Comparison of ENCODE assay signal across 22 cellular contexts in genomic region chr1:81264976-81265375, GRCh38.
"Had no signal": no experiment of that assay in that cellular context is flagged by ENCODE, and none has a peak within 500 bp of the region (broad histone marks: within the 10 kb centered on the region; RNA-seq: fewer than 3 reads in every experiment).

No MANE protein-coding gene starts in this region.

- ATAC-seq: esophagus mucosa; heart left ventricle; left lobe of liver; naive thymus-derived CD4-positive, alpha-beta T cell; pancreas; right cardiac atrium; stimulated activated naive CD8-positive, alpha-beta T cell treated with anti-CD3 and anti-CD28 coated beads, Interleukin-15, Interleukin-2, amounts not matched to agents 100 U/mL and 50 U/mL, for 24 hours had no signal

- H3K27ac ChIP-seq: heart left ventricle, pancreas, suprapubic skin, thyroid gland, uterus had no signal

- DNase-seq: effector memory CD4-positive, alpha-beta T cell; heart left ventricle; hippocampal formation; islet precursor cell; mammary epithelial cell; naive thymus-derived CD4-positive, alpha-beta T cell; occipital lobe; pancreas; right cardiac atrium; small intestine; stimulated activated CD4-positive, alpha-beta T cell treated with anti-CD3 and anti-CD28 coated beads, Interleukin-2, amount 100 ng/mL, for 48 hours; stimulated activated naive CD8-positive, alpha-beta T cell treated with anti-CD3 and anti-CD28 coated beads, Interleukin-15, Interleukin-2, amounts not matched to agents 100 U/mL and 50 U/mL, for 24 hours; thyroid gland; uterus had no signal

- H3K4me1 Mint-ChIP-seq: naive thymus-derived CD4-positive, alpha-beta T cell had no signal

- H3K4me1 ChIP-seq: heart left ventricle, pancreas, suprapubic skin, thyroid gland, uterus had no signal

- H3K4me3 Mint-ChIP-seq: naive thymus-derived CD4-positive, alpha-beta T cell; neural crest cell; type B pancreatic cell had no signal

- H3K9me3 ChIP-seq: heart left ventricle, pancreas, suprapubic skin, thyroid gland, uterus had no signal

- H3K27ac Mint-ChIP-seq: naive thymus-derived CD4-positive, alpha-beta T cell; progenitor cell of endocrine pancreas; type B pancreatic cell had no signal

- H3K27me3 ChIP-seq: heart left ventricle, pancreas, suprapubic skin, thyroid gland, uterus had no signal

- H3K4me3 ChIP-seq: heart left ventricle, pancreas, suprapubic skin, thyroid gland, uterus had no signal

- H3K36me3 ChIP-seq: heart left ventricle, pancreas, suprapubic skin, thyroid gland, uterus had no signal

- H3K9me3 Mint-ChIP-seq: neural crest cell, type B pancreatic cell had no signal

- H3K27me3 Mint-ChIP-seq: naive thymus-derived CD4-positive, alpha-beta T cell; progenitor cell of endocrine pancreas; type B pancreatic cell had no signal

- FAIRE-seq: endometrium, frontal cortex, pancreas, small intestine had no signal

- H3K36me3 Mint-ChIP-seq: naive thymus-derived CD4-positive, alpha-beta T cell; type B pancreatic cell had no signal
